Comparison of ENCODE assay signal across 1 cellular context in genomic region chr13:106484755-106485193, GRCh38.
TF ChIP-seq lines count a peak whose summit lies in the region.

No MANE protein-coding gene starts in this region.

TF ChIP-seq in GM23338, 12 proteins besides CTCF, POLR2A, EP300 and RAD21 (continued from another document):
- TF ChIP-seq ZNF462 (CRISPR knock-in tag; IDR thresholded peaks at IDR 0.05) (no peak), EZH2 (IDR thresholded peaks at IDR 0.05; ENCODE audit: low read depth, unreplicated experiment) (no peak)
